ENCODE assay signal across 8 cellular contexts in genomic region chr11:47161134-47161854, GRCh38. TPM values are rescaled to one million over a fixed set of nuclear protein-coding genes. Genes with fewer than 3 reads are reported as not detected.
DNase-seq lines count a peak whose midpoint lies in the region; ATAC-seq lines count a peak whose summit lies in the region.

No MANE protein-coding gene starts in this region.

- no peaks in the 10 kb centered on the region for H3K27me3 ChIP-seq in mesendoderm (ENCODE audit: insufficient read depth, low read length, poor library complexity)

- no peak overlapping the region for H3K4ac ChIP-seq in mesendoderm (ENCODE audit: low read depth, low read length)

- H3K4me3 ChIP-seq in mesendoderm (ENCODE audit: low read length) = no peak overlapping the region

- H3K4me2 ChIP-seq in mesendoderm (ENCODE audit: low read length) = no peak overlapping the region

- peak; percentile 54 for ATAC-seq in HG02973 (IDR thresholded peaks at IDR 0.05; ENCODE audit: unreplicated experiment)
- ATAC-seq in effector memory CD8-positive, alpha-beta T cell (replicated peaks) = peak; percentile 84
- ATAC-seq in stimulated activated naive CD8-positive, alpha-beta T cell treated with anti-CD3 and anti-CD28 coated beads, Interleukin-15, Interleukin-2, amounts not matched to agents 100 U/mL and 50 U/mL, for 24 hours = peak; percentile 62

- in situ Hi-C loops in G401 (cut with HindIII; ENCODE audit: low sequenced_read_pairs) = no loop called here

- H4K5ac ChIP-seq in mesendoderm (ENCODE audit: low read length) = no peak overlapping the region

- whole genome bisulfite sequencing in mesendoderm (ENCODE audit: extremely low coverage, insufficient coverage, low lambda C conversion rate) = no CpG with 5 or more reads among the region's 14 CpGs

- DNase-seq in G401 (ENCODE audit: low spot score) (peak; percentile 75), NCI-H460 (ENCODE audit: extremely low read depth, low read depth) (peak; percentile 40), mesendoderm (peak; percentile 87), ureter (ENCODE audit: low spot score) (no peak)
- peak; percentile 54 to 70 for DNase-seq in activated CD4-positive, alpha-beta T cell treated with anti-CD3 and anti-CD28 coated beads, Interleukin-2, amount 50 U/mL, for 48 hours
- DNase-seq in effector memory CD8-positive, alpha-beta T cell = peak; percentile 41 to 51 (median 51)
- peak; percentile 69 for DNase-seq in stimulated activated naive CD8-positive, alpha-beta T cell treated with anti-CD3 and anti-CD28 coated beads, Interleukin-15, Interleukin-2, amounts not matched to agents 100 U/mL and 50 U/mL, for 24 hours

- H3K23ac ChIP-seq in mesendoderm (ENCODE audit: low read length) = no peak overlapping the region

- H2AK5ac ChIP-seq in mesendoderm (ENCODE audit: low read length) = no peak overlapping the region

- H3K27me3 Mint-ChIP-seq in effector memory CD8-positive, alpha-beta T cell = no peaks in the 10 kb centered on the region

- no peak overlapping the region for H2BK5ac ChIP-seq in mesendoderm (ENCODE audit: low read length)

- H2BK15ac ChIP-seq in mesendoderm (replicated peaks; ENCODE audit: low read depth) = no peak overlapping the region

- no peak overlapping the region for H3K18ac ChIP-seq in mesendoderm (ENCODE audit: low read length)

- no peaks in the 10 kb centered on the region for H3K4me1 ChIP-seq in mesendoderm (ENCODE audit: control insufficient read depth, low read depth, low read length)

- no peak overlapping the region for H2BK120ac ChIP-seq in mesendoderm (ENCODE audit: low read depth, low read length)

- no peak overlapping the region for H3K9ac ChIP-seq in mesendoderm (ENCODE audit: low read length)

- no peaks in the 10 kb centered on the region for H3K9me3 Mint-ChIP-seq in effector memory CD8-positive, alpha-beta T cell

- H3K56ac ChIP-seq in mesendoderm (ENCODE audit: low read length) = no peak overlapping the region

- no peak overlapping the region for H4K8ac ChIP-seq in mesendoderm (ENCODE audit: low read depth, low read length)

- peaks cover 0 to 5% of the 10 kb centered on the region in 2 donors for H3K4me1 Mint-ChIP-seq in effector memory CD8-positive, alpha-beta T cell (ENCODE audit: low read depth in 2 of 2)

- H3K27ac ChIP-seq in mesendoderm (ENCODE audit: low read depth, low read length) = no peak overlapping the region

- no peaks in the 10 kb centered on the region for H3K79me1 ChIP-seq in mesendoderm (ENCODE audit: low read length)

- H3K36me3 ChIP-seq in mesendoderm (ENCODE audit: control insufficient read depth, insufficient read depth, low read length) = no peaks in the 10 kb centered on the region

- peak overlapping the region; percentile 36 to 57 for H3K27ac Mint-ChIP-seq in effector memory CD8-positive, alpha-beta T cell

- peak overlapping the region in 1 of 2 donors; percentile 19 for H3K4me3 Mint-ChIP-seq in effector memory CD8-positive, alpha-beta T cell

- H3K36me3 Mint-ChIP-seq in effector memory CD8-positive, alpha-beta T cell (ENCODE audit: insufficient read depth) = peaks cover 50% of the 10 kb centered on the region

- H3K79me2 ChIP-seq in mesendoderm (ENCODE audit: control insufficient read depth, insufficient read depth, low read length) = no peaks in the 10 kb centered on the region

RNA-seq across cellular contexts. Expression of gene ARFGAP2, which starts 15.4 kb away (rescaled TPM):
- 119 and 166 TPM in 2 replicates for total RNA-seq in G401 (2014; rRNA removed; shearing (Covaris generic))
- 26.5 and 27.9 TPM in 2 replicates for total RNA-seq in NCI-H460 (2014; rRNA removed; shearing (Covaris generic))
- polyA plus RNA-seq in NCI-H460 (2014; cell fraction: nucleus; rRNA removed) = 146 and 148 TPM in 2 replicates
- polyA plus RNA-seq in mesendoderm (2013, experiment 1 of 2) = 52.7 TPM
- polyA plus RNA-seq in mesendoderm (2013, experiment 2 of 2) = 51.0 TPM
- total RNA-seq in ureter = 105 TPM

RNA-seq across cellular contexts. Expression of gene PACSIN3, which starts 24.9 kb away (rescaled TPM):
- 83.4 and 88.1 TPM in 2 replicates for total RNA-seq in G401 (2014; rRNA removed; shearing (Covaris generic))
- 19.2 and 21.8 TPM in 2 replicates for total RNA-seq in NCI-H460 (2014; rRNA removed; shearing (Covaris generic))
- 46.7 and 52.6 TPM in 2 replicates for polyA plus RNA-seq in NCI-H460 (2014; cell fraction: nucleus; rRNA removed)
- 18.0 TPM for polyA plus RNA-seq in mesendoderm (2013, experiment 1 of 2)
- polyA plus RNA-seq in mesendoderm (2013, experiment 2 of 2) = 18.0 TPM
- total RNA-seq in ureter = 29.0 TPM

RNA-seq across cellular contexts. Expression of gene DDB2, which starts 53.5 kb away (rescaled TPM):
- 53.2 and 53.4 TPM in 2 replicates for total RNA-seq in G401 (2014; rRNA removed; shearing (Covaris generic))
- total RNA-seq in NCI-H460 (2014; rRNA removed; shearing (Covaris generic)) = 59.1 and 61.7 TPM in 2 replicates
- polyA plus RNA-seq in NCI-H460 (2014; cell fraction: nucleus; rRNA removed) = 61.1 and 64.9 TPM in 2 replicates
- polyA plus RNA-seq in mesendoderm (2013, experiment 1 of 2) = 21.6 TPM
- polyA plus RNA-seq in mesendoderm (2013, experiment 2 of 2) = 22.0 TPM
- 57.9 TPM for total RNA-seq in ureter
